In genomic region chr4:77229433-77229832, GRCh38 we compare ENCODE assay signal across 17 cellular contexts.
DNase-seq lines count a peak whose midpoint lies in the region; ATAC-seq, FAIRE-seq and TF ChIP-seq lines count a peak whose summit lies in the region.
"Had no signal": no experiment of that assay in that cellular context is flagged by ENCODE, and none has a peak within 500 bp of the region (broad histone marks: within the 10 kb centered on the region; RNA-seq: fewer than 3 reads in every experiment).

No MANE protein-coding gene starts in this region.

- TF ChIP-seq CTCF in RWPE1 (conservative IDR thresholded peaks at IDR 0.05; ENCODE audit: low read depth) (no peak), bronchial epithelial cell (IDR thresholded peaks at IDR 0.05; ENCODE audit: insufficient read depth, low read length, severe bottlenecking) (no peak), left lung (IDR thresholded peaks at IDR 0.05) (no peak), esophagus muscularis mucosa (IDR thresholded peaks at IDR 0.05) (no peak)

- H3K4me1 ChIP-seq in left lung (no peaks in the 10 kb centered on the region), esophagus muscularis mucosa (peaks cover 0 to 3% (median 0%) of the 10 kb centered on the region in 4 donors)

- POLR2A ChIA-PET in RWPE1 (lab: Yijun Ruan, JAX; ENCODE audit: low non-redundant PET): no interaction called here

- H3K4me3 ChIP-seq in bronchial epithelial cell (ENCODE audit: low read depth, low read length): no peak overlapping the region
- no peak overlapping the region for H3K4me3 ChIP-seq in left lung
- no peak overlapping the region for H3K4me3 ChIP-seq in esophagus muscularis mucosa
- H3K4me3 ChIP-seq: GM23248 had no signal

- no peak for FAIRE-seq in bronchial epithelial cell (lab: Jason Lieb, UNC)
- FAIRE-seq: G401.6, GM12892, H1 had no signal

- H3K27me3 ChIP-seq in bronchial epithelial cell (ENCODE audit: control insufficient read depth, insufficient read depth, low read length) (peaks cover 1% of the 10 kb centered on the region), left lung (no peaks in the 10 kb centered on the region), esophagus muscularis mucosa (peaks cover 0 to 6% (median 0%) of the 10 kb centered on the region in 4 donors)

- intact Hi-C loops in left lung (cut with DNase I): no loop called here
- intact Hi-C loops in esophagus muscularis mucosa (cut with DNase I): no loop called here

- no peaks in the 10 kb centered on the region for H3K36me3 ChIP-seq in bronchial epithelial cell (ENCODE audit: control insufficient read depth, insufficient read depth, low read length)
- H3K36me3 ChIP-seq in left lung: no peaks in the 10 kb centered on the region
- no peaks in the 10 kb centered on the region for H3K36me3 ChIP-seq in esophagus muscularis mucosa

- no peak for TF ChIP-seq POLR2A in erythroblast (IDR thresholded peaks at IDR 0.05; ENCODE audit: low read length)
- TF ChIP-seq POLR2A in esophagus muscularis mucosa (IDR thresholded peaks at IDR 0.05; ENCODE audit: low read depth): no peak

- H3K9me3 ChIP-seq in left lung: peaks cover 0 to 7% of the 10 kb centered on the region in 2 donors
- H3K9me3 ChIP-seq in esophagus muscularis mucosa: peaks cover 0 to 22% (median 18%) of the 10 kb centered on the region in 4 donors

- no peak overlapping the region for H3K27ac ChIP-seq in RWPE1
- no peak overlapping the region for H3K27ac ChIP-seq in left lung
- no peak overlapping the region for H3K27ac ChIP-seq in esophagus muscularis mucosa (replicated peaks in 1 of 4)
- H3K27ac ChIP-seq: GM23248 had no signal

- WGBS in esophagus muscularis mucosa: 81% methylated on average over 2 of the region's 2 CpGs

- CTCF ChIA-PET in RWPE1 (lab: Yijun Ruan, JAX): interaction anchor here (0.6 to 0.9 kb wide), 2 partner anchors 10 to 133 kb away, joined by 3 to 4 read pairs; no protein-coding TSS in a partner anchor

- DNase-seq in RWPE1 (ENCODE audit: low spot score) (peak; percentile 56), bronchial epithelial cell (ENCODE audit: low read depth) (peak; percentile 92), erythroblast (lab: John Stamatoyannopoulos, UW) (no peak), left lung (no peak), esophagus muscularis mucosa (ENCODE audit: extremely low spot score) (no peak)
- DNase-seq: C1 segment of cervical spinal cord; Calu3; CD4-positive, alpha-beta memory T cell; COR-L47; DND-41; GM23248; H7; HCEC 1CT had no signal

- ATAC-seq in esophagus mucosa (peak; percentile 67), left lung (no peak)

- no peak for TF ChIP-seq EP300 in esophagus muscularis mucosa (IDR thresholded peaks at IDR 0.05)

Comparison
In these comparisons a context has a peak if more than half of its experiments do, and no peak if none do; other contexts are left out.
1. DNase-seq: peak in RWPE1 (single experiment) and bronchial epithelial cell (single experiment); none in erythroblast (0 of 2), left lung (0 of 2) and esophagus muscularis mucosa (single experiment).